Comparison of ENCODE assay signal across 24 cellular contexts in genomic region chr13:82800391-82800790, GRCh38.
A peak's percentile ranks its signal among the peaks of the same experiment; 100 is the strongest.
DNase-seq lines count a peak whose midpoint lies in the region; ATAC-seq and TF ChIP-seq lines count a peak whose summit lies in the region.
"Had no signal": no experiment of that assay in that cellular context is flagged by ENCODE, and none has a peak within 500 bp of the region (broad histone marks: within the 10 kb centered on the region; RNA-seq: fewer than 3 reads in every experiment).

No MANE protein-coding gene starts in this region.

- H3K9me2 ChIP-seq in PC-3 (replicated peaks; ENCODE audit: low read length), result no peaks in the 10 kb centered on the region

- POLR2A ChIA-PET in PC-3 (lab: Charles Lee; ENCODE audit: unreplicated experiment), result no interaction called here

- no peaks in the 10 kb centered on the region for H3K27me3 ChIP-seq in PC-3 (ENCODE audit: low read length)
- H3K27me3 ChIP-seq: hepatocyte, Peyer's patch, sigmoid colon, suprapubic skin had no signal

- TF ChIP-seq CTCF in PC-3 (conservative IDR thresholded peaks at IDR 0.05; ENCODE audit: low read depth, low read length) (no peak), epithelial cell of esophagus (IDR thresholded peaks at IDR 0.05; ENCODE audit: insufficient read depth, low read depth, low read length, missing control alignments) (no peak), nephron progenitor cell (IDR thresholded peaks at IDR 0.05) (no peak)

- peak overlapping the region; percentile 64 for H3K27ac Mint-ChIP-seq in nephron progenitor cell
- no peak overlapping the region for H3K27ac Mint-ChIP-seq in activated naive CD4-positive, alpha-beta T cell treated with anti-CD3 and anti-CD28 coated beads, Interleukin-2, amount 10 ng/mL, durations not matched to agents 7 days and 5 days
- H3K27ac Mint-ChIP-seq: memory B cell had no signal

- H3K4me3 Mint-ChIP-seq in nephron progenitor cell, result no peak overlapping the region
- H3K4me3 Mint-ChIP-seq in activated naive CD4-positive, alpha-beta T cell treated with anti-CD3 and anti-CD28 coated beads, Interleukin-2, amount 10 ng/mL, durations not matched to agents 7 days and 5 days, result no peak overlapping the region
- H3K4me3 Mint-ChIP-seq: memory B cell had no signal

- no peaks in the 10 kb centered on the region for H3K9me3 ChIP-seq in PC-3 (ENCODE audit: low read length)
- H3K9me3 ChIP-seq: Peyer's patch, sigmoid colon, SJSA1, suprapubic skin had no signal

- H3K4me3 ChIP-seq in PC-3 (ENCODE audit: low read length) (no peak overlapping the region), epithelial cell of esophagus (ENCODE audit: low read length) (no peak overlapping the region)
- H3K4me3 ChIP-seq: hepatocyte, Peyer's patch, sigmoid colon, SJSA1, suprapubic skin had no signal

- no peaks in the 10 kb centered on the region for H3K36me3 Mint-ChIP-seq in nephron progenitor cell (ENCODE audit: low read depth)
- no peaks in the 10 kb centered on the region for H3K36me3 Mint-ChIP-seq in activated naive CD4-positive, alpha-beta T cell treated with anti-CD3 and anti-CD28 coated beads, Interleukin-2, amount 10 ng/mL, durations not matched to agents 7 days and 5 days
- H3K36me3 Mint-ChIP-seq: memory B cell had no signal

- no peaks in the 10 kb centered on the region for H3K9me3 Mint-ChIP-seq in nephron progenitor cell
- H3K9me3 Mint-ChIP-seq in activated naive CD4-positive, alpha-beta T cell treated with anti-CD3 and anti-CD28 coated beads, Interleukin-2, amount 10 ng/mL, durations not matched to agents 7 days and 5 days, result peaks cover 13% of the 10 kb centered on the region

- no peak overlapping the region for H3K4me2 ChIP-seq in PC-3 (ENCODE audit: low read length)
- H3K4me2 ChIP-seq: hepatocyte had no signal

- H3K4me1 Mint-ChIP-seq in nephron progenitor cell, result no peaks in the 10 kb centered on the region
- no peaks in the 10 kb centered on the region for H3K4me1 Mint-ChIP-seq in activated naive CD4-positive, alpha-beta T cell treated with anti-CD3 and anti-CD28 coated beads, Interleukin-2, amount 10 ng/mL, durations not matched to agents 7 days and 5 days
- H3K4me1 Mint-ChIP-seq: memory B cell had no signal

- no peak overlapping the region for H3K9ac ChIP-seq in PC-3 (ENCODE audit: low read length)

- H3F3A ChIP-seq in PC-3 (ENCODE audit: low read length, unreplicated experiment), result no peaks in the 10 kb centered on the region

- H3K27me3 Mint-ChIP-seq in nephron progenitor cell (ENCODE audit: low read depth, poor library complexity), result no peaks in the 10 kb centered on the region
- no peaks in the 10 kb centered on the region for H3K27me3 Mint-ChIP-seq in activated naive CD4-positive, alpha-beta T cell treated with anti-CD3 and anti-CD28 coated beads, Interleukin-2, amount 10 ng/mL, durations not matched to agents 7 days and 5 days
- H3K27me3 Mint-ChIP-seq: memory B cell had no signal

- H3K79me2 ChIP-seq in PC-3 (ENCODE audit: low read length), result no peaks in the 10 kb centered on the region
- H3K79me2 ChIP-seq: hepatocyte had no signal

- H3K36me3 ChIP-seq in PC-3 (ENCODE audit: low read depth, low read length), result no peaks in the 10 kb centered on the region
- H3K36me3 ChIP-seq: Peyer's patch, sigmoid colon, SJSA1, suprapubic skin had no signal

- CTCF ChIA-PET in PC-3 (lab: Charles Lee), result no interaction called here
- CTCF ChIA-PET in activated naive CD4-positive, alpha-beta T cell treated with anti-CD3 and anti-CD28 coated beads, Interleukin-2, amount 10 ng/mL, durations not matched to agents 7 days and 5 days (lab: Charles Lee), result no interaction called here

- DNase-seq in GM03348 (ENCODE audit: low spot score) (peak; percentile 28), PC-3 (peak; percentile 14), epithelial cell of esophagus (ENCODE audit: low read depth) (peak; percentile 5), nephron progenitor cell (no peak), H4 (ENCODE audit: low spot score) (no peak), SHP77 (lab: John Stamatoyannopoulos, UW) (no peak), cardiac septum (ENCODE audit: low spot score) (no peak)
- DNase-seq in activated naive CD4-positive, alpha-beta T cell treated with anti-CD3 and anti-CD28 coated beads, Interleukin-2, amount 10 ng/mL, durations not matched to agents 7 days and 5 days, result no peak
- DNase-seq: activated CD4-positive, CD25-positive, alpha-beta regulatory T cell; activated naive CD4-positive, alpha-beta T cell treated with anti-CD3 and anti-CD28 coated beads, Interleukin-2, amount 50 U/mL, for 16 hours; anterior cingulate cortex; cerebellar nuclear complex; effector CD4-positive, alpha-beta T cell; GOT3; NCI-H1105; NCI-H1930; NCI-H526 treated with DMSO at 0.1 percent for 48 hours; Peyer's patch; sigmoid colon; stimulated activated naive CD4-positive, alpha-beta T cell had no signal

- H4K20me1 ChIP-seq in PC-3 (ENCODE audit: low read length), result no peaks in the 10 kb centered on the region

- no peak overlapping the region for H3K27ac ChIP-seq in PC-3 (ENCODE audit: low read length)
- H3K27ac ChIP-seq: hepatocyte, Peyer's patch, sigmoid colon, SJSA1, suprapubic skin had no signal

- no peaks in the 10 kb centered on the region for H3K4me1 ChIP-seq in PC-3 (ENCODE audit: insufficient read depth, low read length)
- H3K4me1 ChIP-seq: Peyer's patch, sigmoid colon, SJSA1, suprapubic skin had no signal

- H2AFZ ChIP-seq in PC-3 (ENCODE audit: low read length), result no peak overlapping the region
- H2AFZ ChIP-seq: hepatocyte had no signal

- intact Hi-C loops in PC-3 (cut with micrococcal nuclease) (no loop called here), cardiac septum (cut with DNase I) (no loop called here)

- no TSS peak for BruUV-seq in PC-3 (replicated peaks; lab: Mats Ljungman, UMichigan)

- ATAC-seq in PC-3, result peak; percentile 48

Comparison
In these comparisons a context has a peak if more than half of its experiments do, and no peak if none do; other contexts are left out.
1. DNase-seq: peak in GM03348 (single experiment), PC-3 (single experiment) and epithelial cell of esophagus (single experiment); none in nephron progenitor cell (single experiment), H4 (single experiment), SHP77 (0 of 2), cardiac septum (single experiment) and activated naive CD4-positive, alpha-beta T cell treated with anti-CD3 and anti-CD28 coated beads, Interleukin-2, amount 10 ng/mL, durations not matched to agents 7 days and 5 days (single experiment).